In genomic region chr12:124390442-124391116, GRCh38 we compare ENCODE assay signal across 8 cellular contexts.
DNase-seq lines count a peak whose midpoint lies in the region; FAIRE-seq and TF ChIP-seq lines count a peak whose summit lies in the region.

No MANE protein-coding gene starts in this region.

- peak overlapping the region; percentile 96 for H3K27ac ChIP-seq in RWPE1

- CTCF ChIA-PET in Caco-2 (lab: Charles Lee) (no interaction called here), RWPE1 (lab: Yijun Ruan, JAX) (interaction anchor here (0.7 to 1.7 kb wide), 2 partner anchors 9 to 27 kb away, joined by 4 to 5 read pairs; no protein-coding TSS in a partner anchor)

- no TSS peak for BruUV-seq in Caco-2 (replicated peaks; lab: Mats Ljungman, UMichigan)

- H3K4me1 Mint-ChIP-seq in Caco-2 (ENCODE audit: low read depth, unreplicated experiment) (peaks cover 7% of the 10 kb centered on the region), progenitor cell of endocrine pancreas (ENCODE audit: low read depth) (peaks cover 8% of the 10 kb centered on the region)

- no peak overlapping the region for H3K4me3 ChIP-seq in Caco-2 (ENCODE audit: low read depth, low read length)

- no peaks in the 10 kb centered on the region for H3K9me3 ChIP-seq in Caco-2

- H3K27me3 ChIP-seq in Caco-2 (replicated peaks; ENCODE audit: control insufficient read depth, insufficient read depth, low read length), result no peaks in the 10 kb centered on the region

- no peak overlapping the region for H3K4me3 Mint-ChIP-seq in Caco-2 (ENCODE audit: unreplicated experiment)
- H3K4me3 Mint-ChIP-seq in progenitor cell of endocrine pancreas (ENCODE audit: low read depth), result no peak overlapping the region

- TF ChIP-seq CTCF in Caco-2 (IDR thresholded peaks at IDR 0.05; ENCODE audit: insufficient read depth in 1 of 2, low read depth in 1 of 2, low read length in 1 of 2, severe bottlenecking in 1 of 2, unreplicated experiment in 1 of 2), result no peak
- no peak for TF ChIP-seq CTCF in RWPE1 (conservative IDR thresholded peaks at IDR 0.05; ENCODE audit: low read depth)
- no peak for TF ChIP-seq CTCF in progenitor cell of endocrine pancreas (IDR thresholded peaks at IDR 0.05; ENCODE audit: unreplicated experiment)

- H3K36me3 Mint-ChIP-seq in Caco-2 (ENCODE audit: insufficient read depth, unreplicated experiment) (peaks cover 72% of the 10 kb centered on the region), progenitor cell of endocrine pancreas (ENCODE audit: insufficient read depth) (peaks cover 4% of the 10 kb centered on the region)

- peaks cover 15% of the 10 kb centered on the region for H3K4me1 ChIP-seq in Caco-2

- H3K27ac Mint-ChIP-seq in Caco-2 (ENCODE audit: unreplicated experiment) (peak overlapping the region; percentile 29), progenitor cell of endocrine pancreas (peak overlapping the region; percentile 52)

- H3K36me3 ChIP-seq in Caco-2 (ENCODE audit: control insufficient read depth, insufficient read depth, low read length), result no peaks in the 10 kb centered on the region; the same call in 1 of the 2 replicates

- DNase-seq in Caco-2, result no peak
- peak; percentile 77 for DNase-seq in H54 (ENCODE audit: insufficient read length, low spot score)
- peak; percentile 68 for DNase-seq in RWPE1 (ENCODE audit: low spot score)
- DNase-seq in fibroblast of gingiva (ENCODE audit: low read depth), result peak; percentile 69
- no peak for DNase-seq in progenitor cell of endocrine pancreas (ENCODE audit: low spot score, unreplicated experiment)
- DNase-seq in activated CD4-positive, CD25-positive, alpha-beta regulatory T cell (lab: John Stamatoyannopoulos, UW), result no peak
- no peak for DNase-seq in stimulated activated CD4-positive, alpha-beta T cell treated with anti-CD3 and anti-CD28 coated beads, Interleukin-12 subunit alpha, Interleukin-12 subunit beta, amount 100 ng/mL, for 4 hours
- no peak for DNase-seq in activated CD8-positive, alpha-beta memory T cell treated with anti-CD3 and anti-CD28 coated beads, Interleukin-2, amount 50 U/mL, for 48 hours

- H3K9me3 Mint-ChIP-seq in Caco-2 (ENCODE audit: unreplicated experiment), result no peaks in the 10 kb centered on the region
- H3K9me3 Mint-ChIP-seq in progenitor cell of endocrine pancreas (ENCODE audit: low read depth), result no peaks in the 10 kb centered on the region

- no peaks in the 10 kb centered on the region for H3K27me3 Mint-ChIP-seq in Caco-2 (ENCODE audit: insufficient read depth, unreplicated experiment)
- H3K27me3 Mint-ChIP-seq in progenitor cell of endocrine pancreas, result no peaks in the 10 kb centered on the region

- intact Hi-C loops in Caco-2 (cut with micrococcal nuclease; ENCODE audit: unreplicated experiment), result no loop called here

- TF ChIP-seq POLR2A in H54 (IDR thresholded peaks at IDR 0.05; ENCODE audit: low read depth, low read length), result no peak

- POLR2A ChIA-PET in Caco-2 (lab: Charles Lee), result no interaction called here
- POLR2A ChIA-PET in RWPE1 (lab: Yijun Ruan, JAX; ENCODE audit: low non-redundant PET), result no interaction called here

- FAIRE-seq in H54 (lab: Jason Lieb, UNC), result no peak

Comparison
In these comparisons a context has a peak if more than half of its experiments do, and no peak if none do; other contexts are left out.
1. DNase-seq: peak in H54 (single experiment), RWPE1 (single experiment) and fibroblast of gingiva (single experiment); none in Caco-2 (0 of 2), progenitor cell of endocrine pancreas (single experiment), activated CD4-positive, CD25-positive, alpha-beta regulatory T cell (0 of 4), stimulated activated CD4-positive, alpha-beta T cell treated with anti-CD3 and anti-CD28 coated beads, Interleukin-12 subunit alpha, Interleukin-12 subunit beta, amount 100 ng/mL, for 4 hours (single experiment) and activated CD8-positive, alpha-beta memory T cell treated with anti-CD3 and anti-CD28 coated beads, Interleukin-2, amount 50 U/mL, for 48 hours (single experiment).